Comparison of ENCODE assay signal across 32 cellular contexts in genomic region chr10:5183923-5184322, GRCh38. TPM values are rescaled to one million over a fixed set of nuclear protein-coding genes. Genes with fewer than 3 reads are reported as not detected.
DNase-seq lines count a peak whose midpoint lies in the region; ATAC-seq, FAIRE-seq and TF ChIP-seq lines count a peak whose summit lies in the region.
"Had no signal": no experiment of that assay in that cellular context is flagged by ENCODE, and none has a peak within 500 bp of the region (broad histone marks: within the 10 kb centered on the region; RNA-seq: fewer than 3 reads in every experiment).

No MANE protein-coding gene starts in this region.

- WGBS in endodermal cell (ENCODE audit: insufficient coverage in 1 of 2, insufficient read length in 1 of 2), 2 experiments: 86 to 100% methylated on average over 1 to 2 of the region's 2 CpGs
- WGBS in HepG2 (ENCODE audit: low lambda C conversion rate): 66% methylated on average over 2 of the region's 2 CpGs
- 33% methylated on average over 2 of the region's 2 CpGs for WGBS in right lobe of liver (ENCODE audit: insufficient coverage, low coverage, low lambda C conversion rate, missing lambda C conversion rate)
- WGBS in transverse colon (ENCODE audit: low coverage in 1 of 2), 2 donors: 59 to 71% methylated on average over 2 of the region's 2 CpGs

- ATAC-seq in HepG2 (no peak), right lobe of liver (peak; percentile 54 to 61 (median 60)), GM21529 (IDR thresholded peaks at IDR 0.05; ENCODE audit: unreplicated experiment) (no peak)
- ATAC-seq: A549, GM12878 had no signal

- no peaks in the 10 kb centered on the region for H3K36me3 Mint-ChIP-seq in endodermal cell (ENCODE audit: low read depth)
- H3K36me3 Mint-ChIP-seq: CD14-positive monocyte had no signal

- no peak for TF ChIP-seq POLR2A in HepG2 (IDR thresholded peaks at IDR 0.05; ENCODE audit: insufficient read depth in 1 of 2, low read depth in 2 of 2, low read length in 2 of 2)
- no peak for TF ChIP-seq POLR2A in right lobe of liver (IDR thresholded peaks at IDR 0.05)
- TF ChIP-seq POLR2A in transverse colon (IDR thresholded peaks at IDR 0.05): no peak

- peaks cover 33% of the 10 kb centered on the region for H3K4me1 Mint-ChIP-seq in endodermal cell
- H3K4me1 Mint-ChIP-seq: CD14-positive monocyte; CD4-positive, alpha-beta memory T cell; CD4-positive, CD25-positive, alpha-beta regulatory T cell; CD8-positive, alpha-beta memory T cell had no signal

- H3K27me3 ChIP-seq in A673 (replicated peaks; ENCODE audit: insufficient read depth, low read depth, low read length, poor library complexity) (no peaks in the 10 kb centered on the region), endodermal cell (ENCODE audit: control insufficient read depth, insufficient read depth, low read length, poor library complexity, severe bottlenecking) (no peaks in the 10 kb centered on the region), HepG2 (ENCODE audit: control insufficient read depth in 1 of 2, insufficient read depth in 2 of 2, low read length in 2 of 2) (no peaks in the 10 kb centered on the region), right lobe of liver (no peaks in the 10 kb centered on the region), transverse colon (no peaks in the 10 kb centered on the region)
- H3K27me3 ChIP-seq: BE2C, BLaER1 had no signal

- no TSS peak for BruUV-seq in A673 (replicated peaks; lab: Mats Ljungman, UMichigan)
- BruUV-seq in HepG2 (replicated peaks; lab: Mats Ljungman, UMichigan): no TSS peak

- H3K27ac ChIP-seq in A673 (ENCODE audit: low read depth, low read length, poor library complexity, severe bottlenecking) (peak overlapping the region; percentile 17), endodermal cell (ENCODE audit: low read depth, low read length) (no peak overlapping the region), HepG2 (ENCODE audit: extremely low read length, insufficient read depth, low read length) (no peak overlapping the region), right lobe of liver (peak overlapping the region; percentile 55 to 77 (median 69)), transverse colon (no peak overlapping the region)
- H3K27ac ChIP-seq: 22Rv1, BLaER1 had no signal

- H3K36me3 ChIP-seq in A673 (ENCODE audit: insufficient read depth, low read length, poor library complexity, severe bottlenecking) (no peaks in the 10 kb centered on the region), endodermal cell (ENCODE audit: control insufficient read depth, insufficient read depth, low read length) (no peaks in the 10 kb centered on the region), HepG2 (replicated peaks in 1 of 2; ENCODE audit: control insufficient read depth in 1 of 2, insufficient read depth in 2 of 2, low read length in 2 of 2) (no peaks in the 10 kb centered on the region), right lobe of liver (peaks cover 0 to 8% (median 4%) of the 10 kb centered on the region in 4 donors), transverse colon (no peaks in the 10 kb centered on the region)
- H3K36me3 ChIP-seq: BE2C, BLaER1 had no signal

- no peak for TF ChIP-seq EP300 in HepG2 (IDR thresholded peaks at IDR 0.05; ENCODE audit: low read depth in 2 of 2, low read length in 2 of 2)
- no peak for TF ChIP-seq EP300 in HepG2 (CRISPR knock-in tag; IDR thresholded peaks at IDR 0.05; ENCODE audit: borderline replicate concordance)
- no peak for TF ChIP-seq EP300 in transverse colon (IDR thresholded peaks at IDR 0.05; ENCODE audit: low read depth)

- H2AFZ ChIP-seq in HepG2 (ENCODE audit: low read length): peak overlapping the region; percentile 7

- H3K4me3 Mint-ChIP-seq in endodermal cell: no peak overlapping the region
- H3K4me3 Mint-ChIP-seq: CD14-positive monocyte; CD4-positive, alpha-beta memory T cell; CD4-positive, CD25-positive, alpha-beta regulatory T cell; CD8-positive, alpha-beta memory T cell had no signal

- no peak for DNase-seq in A673 (ENCODE audit: low spot score)
- no peak for DNase-seq in endodermal cell
- no peak for DNase-seq in HepG2 (ENCODE audit: low spot score)
- DNase-seq in right lobe of liver: peak in 1 of 3 donors; percentile 53
- DNase-seq in NCI-H2107 treated with DMSO at 0.1 percent for 48 hours (lab: John Stamatoyannopoulos, UW; ENCODE audit: unreplicated experiment): no peak
- no peak for DNase-seq in transverse colon
- DNase-seq: ACHN; BE2C; C1 segment of cervical spinal cord; CD4-positive, alpha-beta memory T cell; CD4-positive, CD25-positive, alpha-beta regulatory T cell; CD8-positive, alpha-beta memory T cell; COR-L47; DMS 273 treated with DMSO at 0.1 percent for 48 hours; DMS153; DMS53; DMS79; DND-41; EL; GDM1 had no signal

- H3K4me2 ChIP-seq in HepG2 (ENCODE audit: low read depth, low read length): no peak overlapping the region
- H3K4me2 ChIP-seq: A549, BLaER1 had no signal

- FAIRE-seq in HepG2 (lab: Jason Lieb, UNC): no peak
- FAIRE-seq: A549, GM12878, GM12892, GM18507 had no signal

- in situ Hi-C loops in HepG2 (cut with HindIII; ENCODE audit: extremely low pct_ligation_motif_present, low pct_unique_long_range_greater_than_20kb) (no loop called here), transverse colon (cut with MboI; ENCODE audit: low pct_ligation_motif_present in 1 of 4, low pct_unique_long_range_greater_than_20kb in 1 of 4, low sequenced_read_pairs in 3 of 4) (no loop called here)

- POLR2A ChIA-PET in A673 (lab: Charles Lee; ENCODE audit: low non-redundant PET): no interaction called here
- POLR2A ChIA-PET in HepG2 (lab: Yijun Ruan, JAX): no interaction called here

- TF ChIP-seq RAD21 in HepG2 (CRISPR knock-in tag; IDR thresholded peaks at IDR 0.05): no peak

- no peaks in the 10 kb centered on the region for H4K20me1 ChIP-seq in HepG2 (ENCODE audit: insufficient read depth, low read length)
- H4K20me1 ChIP-seq: BLaER1 had no signal

- H3K4me3 ChIP-seq in A673 (ENCODE audit: low read depth, low read length, poor library complexity, severe bottlenecking) (no peak overlapping the region), endodermal cell (ENCODE audit: low read length) (peak overlapping the region; percentile 32), HepG2 (replicated peaks in 1 of 3; ENCODE audit: insufficient read depth in 1 of 3, low read depth in 2 of 3, low read length in 3 of 3) (no peak overlapping the region), right lobe of liver (peak overlapping the region; percentile 22 to 61 (median 53)), transverse colon (no peak overlapping the region)
- H3K4me3 ChIP-seq: A549, BLaER1, GM12878 had no signal

- H3K9ac ChIP-seq in endodermal cell (ENCODE audit: extremely low read depth, low read length, poor library complexity, severe bottlenecking) (no peak overlapping the region), HepG2 (ENCODE audit: insufficient read depth, low read depth, low read length) (no peak overlapping the region)
- H3K9ac ChIP-seq: BLaER1 had no signal

- H3K4me1 ChIP-seq in A673 (ENCODE audit: insufficient read depth, low read length, poor library complexity, severe bottlenecking) (peaks cover 14% of the 10 kb centered on the region), endodermal cell (ENCODE audit: control insufficient read depth, insufficient read depth, low read length) (no peaks in the 10 kb centered on the region), HepG2 (ENCODE audit: insufficient read depth, low read length) (peaks cover 28% of the 10 kb centered on the region), right lobe of liver (peaks cover 0 to 24% (median 5%) of the 10 kb centered on the region in 4 donors), transverse colon (no peaks in the 10 kb centered on the region)
- H3K4me1 ChIP-seq: BE2C, BLaER1 had no signal

- no peaks in the 10 kb centered on the region for H3K79me2 ChIP-seq in HepG2 (ENCODE audit: insufficient read depth, low read length)

- no peaks in the 10 kb centered on the region for H3K27me3 Mint-ChIP-seq in endodermal cell (ENCODE audit: insufficient read depth)
- H3K27me3 Mint-ChIP-seq: CD4-positive, CD25-positive, alpha-beta regulatory T cell; CD8-positive, alpha-beta memory T cell had no signal

- intact Hi-C loops in A673 (cut with micrococcal nuclease; ENCODE audit: unreplicated experiment) (no loop called here), HepG2 (cut with micrococcal nuclease; ENCODE audit: unreplicated experiment) (no loop called here), right lobe of liver (cut with DNase I) (no loop called here), transverse colon (cut with DNase I; ENCODE audit: low total_unique reads) (loop anchor here (2.0 kb wide), 1 partner anchor 59 kb away; no protein-coding TSS in a partner anchor)

- H3K9me3 ChIP-seq in A673 (ENCODE audit: low read depth, low read length, poor library complexity, severe bottlenecking) (no peaks in the 10 kb centered on the region), endodermal cell (ENCODE audit: control insufficient read depth, low read length) (peaks cover 23% of the 10 kb centered on the region), HepG2 (ENCODE audit: low read length) (no peaks in the 10 kb centered on the region), right lobe of liver (no peaks in the 10 kb centered on the region), transverse colon (no peaks in the 10 kb centered on the region)
- H3K9me3 ChIP-seq: A549, BE2C had no signal

- H3K27ac Mint-ChIP-seq in endodermal cell: no peak overlapping the region
- H3K27ac Mint-ChIP-seq: CD14-positive monocyte; CD4-positive, alpha-beta memory T cell; CD4-positive, CD25-positive, alpha-beta regulatory T cell; CD8-positive, alpha-beta memory T cell had no signal

- TF ChIP-seq CTCF in A673 (conservative IDR thresholded peaks at IDR 0.05; ENCODE audit: low read depth, low read length) (no peak), endodermal cell (conservative IDR thresholded peaks at IDR 0.05) (no peak), HepG2 (CRISPR knock-in tag; IDR thresholded peaks at IDR 0.05) (no peak), right lobe of liver (IDR thresholded peaks at IDR 0.05) (no peak), transverse colon (IDR thresholded peaks at IDR 0.05) (no peak)

- H3K9me3 Mint-ChIP-seq in endodermal cell: peaks cover 20% of the 10 kb centered on the region

- CTCF ChIA-PET in A673 (lab: Charles Lee) (interaction anchor here (0.6 kb wide), 1 partner anchor 258 kb away, joined by 9 read pairs; no protein-coding TSS in a partner anchor), HepG2 (lab: Yijun Ruan, JAX; ENCODE audit: low intra/inter-chr PET ratio, low total read pairs) (no interaction called here)

RNA-seq across cellular contexts. Expression of gene AKR1C8, which starts 1.0 kb away (rescaled TPM):
- total RNA-seq in A673 (2021): 0.48 and 0.58 TPM in 2 replicates
- total RNA-seq in endodermal cell: not detected
- polyA plus RNA-seq in endodermal cell (2013, experiment 1 of 2): not detected
- not detected for polyA plus RNA-seq in endodermal cell (2013, experiment 2 of 2)
- not detected in 2 replicates for total RNA-seq in HepG2 (2016; rRNA removed; fragmentation: Illumina TruSeq; extraction: Trizol)
- total RNA-seq in HepG2 (2016; cell fraction: cytosol; rRNA removed; fragmentation: Illumina TruSeq; extraction: Trizol; ENCODE audit: low read depth): not detected in 2 replicates
- not detected in 2 replicates for total RNA-seq in HepG2 (2016; cell fraction: insoluble cytoplasmic fraction; rRNA removed; fragmentation: Illumina TruSeq; extraction: Trizol)
- total RNA-seq in HepG2 (2016; cell fraction: membrane; rRNA removed; fragmentation: Illumina TruSeq; extraction: Trizol): not detected in 2 replicates
- not detected in 2 replicates for total RNA-seq in HepG2 (2016; cell fraction: nucleus; rRNA removed; fragmentation: Illumina TruSeq; extraction: Trizol)
- polyA plus RNA-seq in HepG2 (2011; rRNA removed): 0.03 and 0.12 TPM in 2 replicates
- polyA plus RNA-seq in HepG2 (2011; cell fraction: cytosol; rRNA removed): not detected in 2 replicates
- 0.09 and 0.16 TPM in 2 replicates for polyA plus RNA-seq in HepG2 (2011; cell fraction: nucleus; rRNA removed)
- polyA plus RNA-seq in HepG2 (2012): 0.12 TPM in 1 of 2 replicates, not detected in the other
- not detected in 2 replicates for polyA plus RNA-seq in HepG2 (2016; cell fraction: cytosol; fragmentation: Illumina TruSeq; extraction: Trizol; ENCODE audit: low read depth)
- polyA plus RNA-seq in HepG2 (2016; cell fraction: insoluble cytoplasmic fraction; fragmentation: Illumina TruSeq; extraction: Trizol; ENCODE audit: low read depth): not detected in 2 replicates
- not detected in 2 replicates for polyA plus RNA-seq in HepG2 (2016; cell fraction: membrane; fragmentation: Illumina TruSeq; extraction: Trizol; ENCODE audit: low read depth)
- polyA plus RNA-seq in HepG2 (2016; cell fraction: nucleus; fragmentation: Illumina TruSeq; extraction: Trizol; ENCODE audit: insufficient read depth, low read depth): not detected in 2 replicates
- 0.14 TPM in 1 of 2 replicates, not detected in the other for polyA minus RNA-seq in HepG2 (2011; rRNA and poly(A)+ RNA removed; ENCODE audit: low replicate concordance)
- polyA minus RNA-seq in HepG2 (2011; cell fraction: cytosol; rRNA and poly(A)+ RNA removed): not detected in 2 replicates
- 0.62 and 0.64 TPM in 2 replicates for polyA minus RNA-seq in HepG2 (2011; cell fraction: nucleus; rRNA and poly(A)+ RNA removed)
- 10 to 100 TPM in 3 of 6 experiments, 1 to 10 TPM in 3; 6.4 to 25.1 (median 12.5) TPM for total RNA-seq in right lobe of liver
- total RNA-seq in transverse colon: 1 to 10 TPM in 1 of 4 donors, not detected in 3; 1.4 TPM
- total RNA-seq: A172, Daoy, G401, GM12878 had no signal
- polyA plus RNA-seq: AG04450; CD14-positive monocyte; CD4-positive, alpha-beta memory T cell; CD8-positive, alpha-beta memory T cell had no signal

RNA-seq across cellular contexts. Expression of gene AKR1C4, which starts 12.7 kb away (rescaled TPM):
- not detected in 2 replicates for total RNA-seq in A673 (2021)
- total RNA-seq in endodermal cell: not detected
- not detected for polyA plus RNA-seq in endodermal cell (2013, experiment 1 of 2)
- not detected for polyA plus RNA-seq in endodermal cell (2013, experiment 2 of 2)
- 0.18 and 0.28 TPM in 2 replicates for total RNA-seq in HepG2 (2016; rRNA removed; fragmentation: Illumina TruSeq; extraction: Trizol)
- total RNA-seq in HepG2 (2016; cell fraction: cytosol; rRNA removed; fragmentation: Illumina TruSeq; extraction: Trizol; ENCODE audit: low read depth): not detected in 2 replicates
- total RNA-seq in HepG2 (2016; cell fraction: insoluble cytoplasmic fraction; rRNA removed; fragmentation: Illumina TruSeq; extraction: Trizol): 0.13 and 0.48 TPM in 2 replicates
- not detected in 2 replicates for total RNA-seq in HepG2 (2016; cell fraction: membrane; rRNA removed; fragmentation: Illumina TruSeq; extraction: Trizol)
- total RNA-seq in HepG2 (2016; cell fraction: nucleus; rRNA removed; fragmentation: Illumina TruSeq; extraction: Trizol): not detected in 2 replicates
- 1.3 and 1.6 TPM in 2 replicates for polyA plus RNA-seq in HepG2 (2011; rRNA removed)
- polyA plus RNA-seq in HepG2 (2011; cell fraction: cytosol; rRNA removed): 0.72 and 2.1 TPM in 2 replicates
- polyA plus RNA-seq in HepG2 (2011; cell fraction: nucleus; rRNA removed): 0.34 and 0.78 TPM in 2 replicates
- polyA plus RNA-seq in HepG2 (2012): 3.4 and 4.1 TPM in 2 replicates
- not detected in 2 replicates for polyA plus RNA-seq in HepG2 (2016; cell fraction: cytosol; fragmentation: Illumina TruSeq; extraction: Trizol; ENCODE audit: low read depth)
- 0.35 and 0.46 TPM in 2 replicates for polyA plus RNA-seq in HepG2 (2016; cell fraction: insoluble cytoplasmic fraction; fragmentation: Illumina TruSeq; extraction: Trizol; ENCODE audit: low read depth)
- not detected in 2 replicates for polyA plus RNA-seq in HepG2 (2016; cell fraction: membrane; fragmentation: Illumina TruSeq; extraction: Trizol; ENCODE audit: low read depth)
- polyA plus RNA-seq in HepG2 (2016; cell fraction: nucleus; fragmentation: Illumina TruSeq; extraction: Trizol; ENCODE audit: insufficient read depth, low read depth): not detected in 2 replicates
- polyA minus RNA-seq in HepG2 (2011; rRNA and poly(A)+ RNA removed; ENCODE audit: low replicate concordance): 0.28 TPM in 1 of 2 replicates, not detected in the other
- polyA minus RNA-seq in HepG2 (2011; cell fraction: cytosol; rRNA and poly(A)+ RNA removed): 0.88 TPM in 1 of 2 replicates, not detected in the other
- 0.52 and 1.5 TPM in 2 replicates for polyA minus RNA-seq in HepG2 (2011; cell fraction: nucleus; rRNA and poly(A)+ RNA removed)
- total RNA-seq in right lobe of liver: 100 to 1,000 TPM; 172 to 471 (median 220) TPM
- total RNA-seq in transverse colon: not detected
- total RNA-seq: A172; CD4-positive, alpha-beta memory T cell; CD4-positive, CD25-positive, alpha-beta regulatory T cell; CD8-positive, alpha-beta memory T cell; Daoy; G401; GM12878 had no signal
- polyA plus RNA-seq: AG04450; CD14-positive monocyte; CD4-positive, alpha-beta memory T cell; CD4-positive, CD25-positive, alpha-beta regulatory T cell; CD8-positive, alpha-beta memory T cell had no signal

Comparison
In these comparisons a context has a peak if more than half of its experiments do, and no peak if none do; other contexts are left out.
1. H3K27ac ChIP-seq: peak in A673 (single experiment) and right lobe of liver (3 of 3); none in endodermal cell (single experiment), HepG2 (single experiment) and transverse colon (0 of 4).
2. H3K4me3 ChIP-seq: peak in endodermal cell (single experiment) and right lobe of liver (3 of 3); none in A673 (single experiment), HepG2 (0 of 3) and transverse colon (0 of 4).
3. ATAC-seq: peak in right lobe of liver (4 of 4); none in HepG2 (single experiment) and GM21529 (single experiment).
4. RNA of gene AKR1C4, which starts 12.7 kb away (total RNA-seq): 172 to 471 TPM in right lobe of liver; 0.13 to 0.48 TPM in HepG2, not detected in A673, not detected in endodermal cell and not detected in transverse colon; every median in the first group is over 100 times any median in the second.